ENCODE assay signal across 26 cellular contexts in the genomic region with DNA sequence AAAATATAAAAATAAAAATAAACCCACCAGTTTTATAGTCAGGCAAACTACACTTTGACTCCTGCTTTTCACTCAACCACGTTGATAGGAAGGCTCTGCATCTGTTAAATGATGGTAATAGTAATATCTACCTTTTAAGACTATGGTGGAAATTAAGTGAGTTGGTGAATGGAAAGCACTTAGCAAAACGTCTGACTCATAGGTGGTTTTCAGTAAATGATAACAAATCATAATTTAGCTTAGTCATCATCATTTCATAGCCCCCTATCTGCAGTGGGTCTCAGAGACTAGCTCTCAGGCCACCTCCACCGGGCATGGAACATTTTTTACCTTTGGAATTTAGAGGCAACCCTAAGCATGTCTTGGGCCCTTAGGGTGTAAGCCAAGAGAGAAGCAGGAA.
A peak's percentile ranks its signal among the peaks of the same experiment; 100 is the strongest.
DNase-seq lines count a peak whose midpoint lies in the region; ATAC-seq, FAIRE-seq and TF ChIP-seq lines count a peak whose summit lies in the region.
"Had no signal": no experiment of that assay in that cellular context is flagged by ENCODE, and none has a peak within 500 bp of the region (broad histone marks: within the 10 kb centered on the region; RNA-seq: fewer than 3 reads in every experiment).

No MANE protein-coding gene starts in this region.

- H3K27me3 ChIP-seq in K562 (ENCODE audit: control insufficient read depth in 2 of 2, insufficient read depth in 2 of 2, low read length in 2 of 2) (no peaks in the 10 kb centered on the region), osteoblast (ENCODE audit: insufficient read depth, low read length) (no peaks in the 10 kb centered on the region)
- H3K27me3 ChIP-seq: testis had no signal

- CTCF ChIA-PET in K562 (lab: Yijun Ruan, JAX; ENCODE audit: low intra/inter-chr PET ratio), result no interaction called here

- FAIRE-seq in K562 (lab: Jason Lieb, UNC), result peak; percentile 29
- FAIRE-seq: pancreas had no signal

- TF ChIP-seq RAD21 in K562 (CRISPR knock-in tag; conservative IDR thresholded peaks at IDR 0.05 in 1 of 2, IDR thresholded peaks at IDR 0.05 in 1 of 2), result no peak

- no peaks in the 10 kb centered on the region for H3K36me3 Mint-ChIP-seq in activated T-cell treated with anti-CD3 and anti-CD28 coated beads, Interleukin-2, amount 50 U/mL, for 24 hours (ENCODE audit: low read depth)
- H3K36me3 Mint-ChIP-seq: natural killer cell had no signal

- no peak for TF ChIP-seq EP300 in K562 (IDR thresholded peaks at IDR 0.05; ENCODE audit: low read length)

- H3K27me3 Mint-ChIP-seq in activated T-cell treated with anti-CD3 and anti-CD28 coated beads, Interleukin-2, amount 50 U/mL, for 24 hours, result peaks cover 2% of the 10 kb centered on the region
- H3K27me3 Mint-ChIP-seq: activated B cell treated with CpG ODN at 0.5 μM for 24 hours had no signal

- BruUV-seq in K562 (replicated peaks; lab: Mats Ljungman, UMichigan), result no TSS peak

- H3K9me3 ChIP-seq in K562 (replicated peaks; ENCODE audit: control insufficient read depth, insufficient read depth, low read depth, low read length) (no peaks in the 10 kb centered on the region), osteoblast (ENCODE audit: low read depth, low read length) (no peaks in the 10 kb centered on the region)
- H3K9me3 ChIP-seq: pancreas, testis had no signal

- peaks cover 14% of the 10 kb centered on the region for H3K4me1 Mint-ChIP-seq in activated T-cell treated with anti-CD3 and anti-CD28 coated beads, Interleukin-2, amount 50 U/mL, for 24 hours (ENCODE audit: low read depth)
- H3K4me1 Mint-ChIP-seq: activated B cell treated with CpG ODN at 0.5 μM for 24 hours, natural killer cell had no signal

- H3K36me3 ChIP-seq in K562 (ENCODE audit: control insufficient read depth, insufficient read depth, low read length), result no peaks in the 10 kb centered on the region
- no peaks in the 10 kb centered on the region for H3K36me3 ChIP-seq in osteoblast (ENCODE audit: insufficient read depth, low read length)
- H3K36me3 ChIP-seq: pancreas had no signal

- H4K20me1 ChIP-seq in K562 (replicated peaks; ENCODE audit: control insufficient read depth, insufficient read depth, low read length), result no peaks in the 10 kb centered on the region
- no peaks in the 10 kb centered on the region for H4K20me1 ChIP-seq in osteoblast (ENCODE audit: insufficient read depth, low read length)

- H3K79me2 ChIP-seq in K562 (ENCODE audit: control insufficient read depth, insufficient read depth, low read length) (no peaks in the 10 kb centered on the region), osteoblast (ENCODE audit: insufficient read depth, low read length) (no peaks in the 10 kb centered on the region)

- ATAC-seq in K562, result no peak
- ATAC-seq in HG02571 (IDR thresholded peaks at IDR 0.05; ENCODE audit: unreplicated experiment), result no peak
- ATAC-seq: esophagus mucosa, left colon, natural killer cell, Panc1, pancreas, sciatic nerve had no signal

- intact Hi-C loops in K562 (cut with micrococcal nuclease), result loop anchor here (10.0 kb wide), 2 partner anchors 518 to 718 kb away; no protein-coding TSS in a partner anchor

- H3K4me3 Mint-ChIP-seq in activated T-cell treated with anti-CD3 and anti-CD28 coated beads, Interleukin-2, amount 50 U/mL, for 24 hours, result no peak overlapping the region
- H3K4me3 Mint-ChIP-seq: activated B cell treated with CpG ODN at 0.5 μM for 24 hours; natural killer cell; T-helper 1 cell treated with Interleukin-12 subunit alpha and Interleukin-12 subunit beta and Interleukin-4 antibody, amounts not matched to agents 30 μg/mL and 1 μg/mL, for 36 hours had no signal

- H2AFZ ChIP-seq in K562 (ENCODE audit: low read depth, low read length) (no peak overlapping the region), osteoblast (ENCODE audit: low read length) (no peak overlapping the region)

- no peak overlapping the region for H3K4me3 ChIP-seq in K562
- no peak overlapping the region for H3K4me3 ChIP-seq in osteoblast (ENCODE audit: insufficient read depth, low read length)
- H3K4me3 ChIP-seq in coronary artery, result no peak overlapping the region
- H3K4me3 ChIP-seq: pancreas, testis had no signal

- H3K27ac Mint-ChIP-seq in activated T-cell treated with anti-CD3 and anti-CD28 coated beads, Interleukin-2, amount 50 U/mL, for 24 hours, result peak overlapping the region; percentile 53
- H3K27ac Mint-ChIP-seq: activated B cell treated with CpG ODN at 0.5 μM for 24 hours; natural killer cell; T-helper 1 cell treated with Interleukin-12 subunit alpha and Interleukin-12 subunit beta and Interleukin-4 antibody, amounts not matched to agents 30 μg/mL and 1 μg/mL, for 36 hours had no signal

- H3K9me3 Mint-ChIP-seq in activated T-cell treated with anti-CD3 and anti-CD28 coated beads, Interleukin-2, amount 50 U/mL, for 24 hours, result no peaks in the 10 kb centered on the region
- H3K9me3 Mint-ChIP-seq: activated B cell treated with CpG ODN at 0.5 μM for 24 hours; natural killer cell; T-helper 1 cell treated with Interleukin-12 subunit alpha and Interleukin-12 subunit beta and Interleukin-4 antibody, amounts not matched to agents 30 μg/mL and 1 μg/mL, for 36 hours had no signal

- H3K4me1 ChIP-seq in K562 (replicated peaks in 1 of 2; ENCODE audit: control insufficient read depth in 2 of 2, insufficient read depth in 2 of 2, low read length in 2 of 2), result peaks cover 0 to 10% of the 10 kb centered on the region in 2 experiments; a peak in 2 of 5 replicates
- H3K4me1 ChIP-seq in osteoblast (ENCODE audit: insufficient read depth, low read length), result peaks cover 20% of the 10 kb centered on the region
- H3K4me1 ChIP-seq: pancreas, testis had no signal

- H3K4me2 ChIP-seq in K562 (ENCODE audit: insufficient read depth, low read length), result no peak overlapping the region
- H3K4me2 ChIP-seq in osteoblast (ENCODE audit: insufficient read depth, low read length), result peak overlapping the region; percentile 34

- WGBS in K562 (ENCODE audit: insufficient coverage, low coverage, missing lambda C conversion rate), result 1% methylated on average over 3 of the region's 3 CpGs

- POLR2A ChIA-PET in K562 (lab: Yijun Ruan, JAX), result no interaction called here

- TF ChIP-seq POLR2A in K562 (conservative IDR thresholded peaks at IDR 0.05), result no peak

- H3K27ac ChIP-seq in K562 (ENCODE audit: extremely low read depth, low read depth, low read length) (no peak overlapping the region; the same call in 2 of the 3 replicates), osteoblast (ENCODE audit: low read depth, low read length) (peak overlapping the region; percentile 24), coronary artery (no peak overlapping the region)
- H3K27ac ChIP-seq: C4-2B, pancreas, testis had no signal

- H3K9me1 ChIP-seq in K562 (ENCODE audit: control insufficient read depth, insufficient read depth, low read length), result no peaks in the 10 kb centered on the region

- no peak overlapping the region for H3K9ac ChIP-seq in K562 (ENCODE audit: insufficient read depth in 1 of 2, low read depth in 2 of 2, low read length in 2 of 2)

- in situ Hi-C loops in K562 (cut with MboI), result loop anchor here (5.0 to 25.0 kb wide), 3 partner anchors 235 to 510 kb away; no protein-coding TSS in a partner anchor

- no peak for DNase-seq in activated T-cell treated with anti-CD3 and anti-CD28 coated beads, Interleukin-2, amount 50 U/mL, for 24 hours
- no peak for DNase-seq in activated T-cell treated with anti-CD3 and anti-CD28 coated beads, Interleukin-2, amount 50 U/mL, for 48 hours
- DNase-seq in LHCN-M2 (ENCODE audit: low read depth), result peak; percentile 24
- DNase-seq in K562 (ENCODE audit: extremely low read depth in 1 of 4, low spot score in 3 of 4), result peak in 1 of 4 experiments; percentile 12
- DNase-seq in osteoblast (ENCODE audit: insufficient read length, low spot score, missing footprints), result no peak
- no peak for DNase-seq in coronary artery (ENCODE audit: low spot score)
- no peak for DNase-seq in ecto neural progenitor cell (ENCODE audit: low spot score)
- DNase-seq: activated B cell treated with CpG ODN at 0.5 μM for 24 hours; activated gamma-delta T cell; effector CD8-positive, alpha-beta T cell; GDM1; glutamatergic neuron; KG1; left colon; natural killer cell; NCI-H1048; NCI-H2029; NCI-H510A; pancreas; testis had no signal

- TF ChIP-seq CTCF in K562 (IDR thresholded peaks at IDR 0.05 in 2 of 3, conservative IDR thresholded peaks at IDR 0.05 in 1 of 3; ENCODE audit: insufficient read depth in 2 of 3, low read depth in 1 of 3, low read length in 3 of 3) (no peak), osteoblast (IDR thresholded peaks at IDR 0.05; ENCODE audit: extremely low read depth, low read depth, low read length) (no peak), coronary artery (IDR thresholded peaks at IDR 0.05) (no peak)

TF ChIP-seq in K562, 482 proteins besides CTCF, POLR2A, EP300 and RAD21 (continues in another document):
- TF ChIP-seq FOSL1 (tag; conservative IDR thresholded peaks at IDR 0.05), result peak; percentile 76
- TF ChIP-seq MAFG (tag; conservative IDR thresholded peaks at IDR 0.05), result peak; percentile 92
- TF ChIP-seq MAFF (IDR thresholded peaks at IDR 0.05; ENCODE audit: low read length), result peak; percentile 76
- peak; percentile 19; the same call in 1 of the 2 replicates for TF ChIP-seq JUND (IDR thresholded peaks at IDR 0.05; ENCODE audit: borderline replicate concordance, low read depth, low read length)
- 0 out of 3 replicates have a peak, but pooled peaks have one; percentile 18 for TF ChIP-seq JUND (tag; IDR thresholded peaks at IDR 0.05; ENCODE audit: borderline replicate concordance, low read depth, low read length)
- TF ChIP-seq, protein P1, sequence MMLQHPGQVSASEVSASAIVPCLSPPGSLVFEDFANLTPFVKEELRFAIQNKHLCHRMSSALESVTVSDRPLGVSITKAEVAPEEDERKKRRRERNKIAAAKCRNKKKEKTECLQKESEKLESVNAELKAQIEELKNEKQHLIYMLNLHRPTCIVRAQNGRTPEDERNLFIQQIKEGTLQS (IDR thresholded peaks at IDR 0.05), result peak; percentile 38; the same call in 1 of the 2 replicates
- TF ChIP-seq, protein P1 (CRISPR knock-in tag; conservative IDR thresholded peaks at IDR 0.05), result no peak
- peak; percentile 77 for TF ChIP-seq MAFK (IDR thresholded peaks at IDR 0.05; ENCODE audit: low read length)
- TF ChIP-seq HMG20B (CRISPR knock-in tag; IDR thresholded peaks at IDR 0.05), result no peak
- TF ChIP-seq ZNF316 (IDR thresholded peaks at IDR 0.05), result peak; percentile 91
- 0 out of 2 replicates have a peak, but pooled peaks have one; percentile 44 for TF ChIP-seq GATAD2B (IDR thresholded peaks at IDR 0.05; ENCODE audit: borderline replicate concordance)
- TF ChIP-seq SNIP1 (IDR thresholded peaks at IDR 0.05; ENCODE audit: low read depth), result no peak
- TF ChIP-seq ZBTB7A (IDR thresholded peaks at IDR 0.05; ENCODE audit: borderline replicate concordance, control insufficient read depth, low read depth, low read length), result peak; percentile 42; the same call in 1 of the 2 replicates
- peak; percentile 13; the same call in 1 of the 2 replicates for TF ChIP-seq NFE2L1 (tag; IDR thresholded peaks at IDR 0.05; ENCODE audit: borderline replicate concordance, low read depth)
- peak; percentile 79 for TF ChIP-seq NFE2 (IDR thresholded peaks at IDR 0.05; ENCODE audit: low read depth)
